8 cellular contexts compared by ENCODE assay signal in the genomic region with DNA sequence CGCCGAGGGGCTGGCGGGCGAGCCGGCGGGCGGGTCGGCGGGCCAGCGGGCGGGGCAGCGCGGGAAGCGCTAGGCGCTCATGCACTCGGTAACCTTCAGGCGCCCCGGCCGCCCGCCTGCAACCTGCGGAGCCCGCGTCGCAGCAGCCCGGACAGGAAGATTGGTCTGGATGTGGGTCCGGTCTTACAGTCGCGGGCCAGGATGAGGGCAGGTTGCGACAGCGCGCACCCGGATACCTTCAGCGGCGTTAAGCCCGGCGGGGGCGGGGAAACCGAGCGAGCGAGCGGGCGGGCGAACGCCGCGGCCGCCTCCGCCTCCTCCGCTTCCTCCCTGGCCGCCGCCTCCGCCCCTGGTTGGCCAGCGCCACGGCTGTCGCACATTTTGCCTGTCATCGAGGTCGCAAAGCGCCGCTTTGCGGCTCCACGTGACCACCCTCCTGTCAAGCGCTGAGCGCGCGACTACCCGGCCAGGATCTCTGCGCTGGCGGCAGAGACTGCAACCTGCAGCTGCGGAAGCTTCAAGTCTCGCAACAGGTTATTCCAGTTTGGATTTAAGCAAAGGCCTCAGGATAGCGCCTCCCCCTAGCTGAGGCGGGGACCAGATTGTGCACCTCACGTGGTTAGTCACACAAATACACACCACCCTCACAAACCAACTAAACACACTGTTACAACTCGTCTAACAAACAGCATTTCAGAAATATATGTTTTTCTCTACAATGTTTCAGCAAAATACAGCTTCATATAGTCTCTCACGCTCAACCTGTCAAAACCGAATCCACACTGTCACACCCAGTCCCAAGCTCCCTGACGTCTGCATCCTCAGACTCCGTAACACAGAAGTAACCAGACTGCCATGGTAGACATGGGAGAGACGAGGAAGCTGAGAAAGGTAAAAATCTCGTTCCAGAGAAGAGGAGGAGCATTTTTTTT. TPM values are rescaled to one million over a fixed set of nuclear protein-coding genes. Genes with fewer than 3 reads are reported as not detected.
DNase-seq lines count a peak whose midpoint lies in the region; ATAC-seq and TF ChIP-seq lines count a peak whose summit lies in the region.

A gene (minus strand): TSS at position 355 of the 932 bp plus-strand sequence. CDS start 456 bp downstream, outside the sequence.

- WGBS in ectodermal cell, 2 experiments: 1% methylated on average over 80 of the region's 80 CpGs

- peak within 1 kb of the TSS; percentile 63 for H3K27ac ChIP-seq in CD4-positive, alpha-beta memory T cell (ENCODE audit: low read depth, low read length)
- H3K27ac ChIP-seq in ectodermal cell (ENCODE audit: insufficient read depth, low read depth, low read length, poor library complexity, severe bottlenecking): peak within 1 kb of the TSS; percentile 75
- peak within 1 kb of the TSS; percentile 86 for H3K27ac ChIP-seq in lower lobe of right lung

- no peaks in the 10 kb centered on the region for H3K36me3 ChIP-seq in CD4-positive, alpha-beta memory T cell (ENCODE audit: insufficient read depth, low read length)
- no peaks in the 10 kb centered on the region for H3K36me3 ChIP-seq in ectodermal cell (ENCODE audit: control insufficient read depth, insufficient read depth, low read length)
- H3K36me3 ChIP-seq in lower lobe of right lung: no peaks in the 10 kb centered on the region

- DNase-seq in CD4-positive, alpha-beta memory T cell: peak; percentile 97 to 98 (median 98)
- DNase-seq in NCI-H82 treated with DMSO at 0.1 percent for 48 hours (lab: John Stamatoyannopoulos, UW; ENCODE audit: unreplicated experiment): peak; percentile 82
- peak; percentile 98 for DNase-seq in activated CD8-positive, alpha-beta T cell treated with anti-CD3 and anti-CD28 coated beads, Interleukin-2, amount 10 ng/mL, durations not matched to agents 7 days and 5 days
- DNase-seq in lower lobe of right lung: peak; percentile 99
- DNase-seq in stimulated activated CD4-positive, alpha-beta T cell treated with anti-CD3 and anti-CD28 coated beads, TNF-alpha, amount 100 ng/mL, for 24 hours (ENCODE audit: low read depth in 3 of 3): peak; percentile 93 to 96 (median 96)

- CTCF ChIA-PET in CD4-positive, alpha-beta memory T cell (lab: Charles Lee; ENCODE audit: partially characterized antibody): interaction anchor here (0.6 to 3.3 kb wide), 9 partner anchors 9 to 231 kb away, joined by 3 to 25 read pairs (median 5); a partner anchor contains a TSS
- CTCF ChIA-PET in activated CD8-positive, alpha-beta T cell treated with anti-CD3 and anti-CD28 coated beads, Interleukin-2, amount 10 ng/mL, durations not matched to agents 7 days and 5 days (lab: Charles Lee): interaction anchor here (0.7 to 2.6 kb wide), 9 partner anchors 10 to 232 kb away, joined by 3 to 30 read pairs (median 7); a partner anchor contains a TSS

- peaks cover 13% of the 10 kb centered on the region for H3K4me1 ChIP-seq in CD4-positive, alpha-beta memory T cell (ENCODE audit: insufficient read depth, low read length)
- H3K4me1 ChIP-seq in ectodermal cell (ENCODE audit: control insufficient read depth, insufficient read depth, low read length) (no peaks in the 10 kb centered on the region), lower lobe of right lung (peaks cover 10% of the 10 kb centered on the region)

- POLR2A ChIA-PET in CD4-positive, alpha-beta memory T cell (lab: Charles Lee; ENCODE audit: partially characterized antibody): interaction anchor here (0.8 to 4.6 kb wide), 6 partner anchors 9 to 276 kb away, joined by 3 to 122 read pairs (median 8); a partner anchor contains a TSS
- POLR2A ChIA-PET in activated CD8-positive, alpha-beta T cell treated with anti-CD3 and anti-CD28 coated beads, Interleukin-2, amount 10 ng/mL, durations not matched to agents 7 days and 5 days (lab: Charles Lee): interaction anchor here (0.6 to 3.3 kb wide), 8 partner anchors 9 to 276 kb away, joined by 3 to 71 read pairs (median 4); a partner anchor contains a TSS

- H3K27me3 Mint-ChIP-seq in CD4-positive, alpha-beta memory T cell: no peaks in the 10 kb centered on the region
- H3K27me3 Mint-ChIP-seq in activated CD8-positive, alpha-beta T cell treated with anti-CD3 and anti-CD28 coated beads, Interleukin-2, amount 10 ng/mL, durations not matched to agents 7 days and 5 days (ENCODE audit: low read depth): no peaks in the 10 kb centered on the region

- H3K27me3 ChIP-seq in CD4-positive, alpha-beta memory T cell (ENCODE audit: insufficient read depth, low read length): no peaks in the 10 kb centered on the region
- H3K27me3 ChIP-seq in ectodermal cell (ENCODE audit: control insufficient read depth, insufficient read depth, low read length, poor library complexity, severe bottlenecking) (peaks cover 15% of the 10 kb centered on the region), lower lobe of right lung (ENCODE audit: low read depth) (no peaks in the 10 kb centered on the region)

- TF ChIP-seq CTCF in lower lobe of right lung (IDR thresholded peaks at IDR 0.05): peak; percentile 38

- H3K4me1 Mint-ChIP-seq in CD4-positive, alpha-beta memory T cell: peaks cover 16 to 26% (median 21%) of the 10 kb centered on the region in 4 donors
- H3K4me1 Mint-ChIP-seq in activated CD8-positive, alpha-beta T cell treated with anti-CD3 and anti-CD28 coated beads, Interleukin-2, amount 10 ng/mL, durations not matched to agents 7 days and 5 days (ENCODE audit: low read depth): peaks cover 26% of the 10 kb centered on the region

- H3K9me3 Mint-ChIP-seq in CD4-positive, alpha-beta memory T cell: peaks cover 0 to 2% (median 0%) of the 10 kb centered on the region in 8 donors
- H3K9me3 Mint-ChIP-seq in activated CD8-positive, alpha-beta T cell treated with anti-CD3 and anti-CD28 coated beads, Interleukin-2, amount 10 ng/mL, durations not matched to agents 7 days and 5 days (ENCODE audit: insufficient read depth): no peaks in the 10 kb centered on the region

- peak within 1 kb of the TSS; percentile 93 to 99 (median 96) for H3K4me3 Mint-ChIP-seq in CD4-positive, alpha-beta memory T cell
- peak within 1 kb of the TSS; percentile 83 for H3K4me3 Mint-ChIP-seq in activated CD8-positive, alpha-beta T cell treated with anti-CD3 and anti-CD28 coated beads, Interleukin-2, amount 10 ng/mL, durations not matched to agents 7 days and 5 days

- H3K9me3 ChIP-seq in CD4-positive, alpha-beta memory T cell (ENCODE audit: control insufficient read depth in 1 of 2, low read length in 2 of 2): no peaks in the 10 kb centered on the region
- H3K9me3 ChIP-seq in ectodermal cell (ENCODE audit: control insufficient read depth, low read length) (no peaks in the 10 kb centered on the region), lower lobe of right lung (no peaks in the 10 kb centered on the region)

- peak; percentile 91 for ATAC-seq in GM19397 (IDR thresholded peaks at IDR 0.05; ENCODE audit: unreplicated experiment)
- peak; percentile 88 for ATAC-seq in HG03571 (IDR thresholded peaks at IDR 0.05; ENCODE audit: unreplicated experiment)
- peak; percentile 95 for ATAC-seq in activated CD8-positive, alpha-beta T cell treated with anti-CD3 and anti-CD28 coated beads, Interleukin-2, amount 10 ng/mL, durations not matched to agents 7 days and 5 days
- peak; percentile 99 to 100 for ATAC-seq in lower lobe of right lung

- intact Hi-C loops in CD4-positive, alpha-beta memory T cell (cut with micrococcal nuclease): loop anchor here (1.0 to 10.0 kb wide), 3 partner anchors 8 to 775 kb away; no protein-coding TSS in a partner anchor
- intact Hi-C loops in lower lobe of right lung (cut with DNase I): no loop called here

- peak within 1 kb of the TSS; percentile 89 to 91 for H3K4me3 ChIP-seq in CD4-positive, alpha-beta memory T cell (ENCODE audit: low read length in 2 of 2)
- H3K4me3 ChIP-seq in ectodermal cell (ENCODE audit: insufficient read depth, low read depth, low read length): peak within 1 kb of the TSS; percentile 61
- peak within 1 kb of the TSS; percentile 67 for H3K4me3 ChIP-seq in lower lobe of right lung

- H3K27ac Mint-ChIP-seq in CD4-positive, alpha-beta memory T cell: peak within 1 kb of the TSS; percentile 90 to 98 (median 97)
- H3K27ac Mint-ChIP-seq in activated CD8-positive, alpha-beta T cell treated with anti-CD3 and anti-CD28 coated beads, Interleukin-2, amount 10 ng/mL, durations not matched to agents 7 days and 5 days: peak within 1 kb of the TSS; percentile 90

- peaks cover 0 to 6% of the 10 kb centered on the region in 2 donors for H3K36me3 Mint-ChIP-seq in CD4-positive, alpha-beta memory T cell
- peaks cover 6% of the 10 kb centered on the region for H3K36me3 Mint-ChIP-seq in activated CD8-positive, alpha-beta T cell treated with anti-CD3 and anti-CD28 coated beads, Interleukin-2, amount 10 ng/mL, durations not matched to agents 7 days and 5 days (ENCODE audit: low read depth)

RNA-seq across cellular contexts. Expression of the gene that starts here (rescaled TPM):
- total RNA-seq in CD4-positive, alpha-beta memory T cell: 10 to 100 TPM; 50.0 to 57.7 TPM
- 10 to 100 TPM; 36.0 to 60.2 TPM for polyA plus RNA-seq in CD4-positive, alpha-beta memory T cell
- total RNA-seq in activated CD8-positive, alpha-beta T cell treated with anti-CD3 and anti-CD28 coated beads, Interleukin-2, amount 10 ng/mL, durations not matched to agents 7 days and 5 days: 100 to 1,000 TPM in 1 of 2 experiments, 10 to 100 TPM in 1; 95.6 to 104 TPM
- polyA plus RNA-seq in ectodermal cell (2013, experiment 1 of 4): 90.0 TPM
- polyA plus RNA-seq in ectodermal cell (2013, experiment 2 of 4): 76.6 TPM
- 59.7 TPM for polyA plus RNA-seq in ectodermal cell (2013, experiment 3 of 4)
- polyA plus RNA-seq in ectodermal cell (2013, experiment 4 of 4): 69.8 TPM
- total RNA-seq in lower lobe of right lung: 45.0 TPM

Comparison
In these comparisons a context has a peak if more than half of its experiments do, and no peak if none do; other contexts are left out.
1. Peak in every context shown above with its lines: DNase-seq, ATAC-seq, H3K4me3 ChIP-seq and H3K27ac ChIP-seq.